In the genomic region with DNA sequence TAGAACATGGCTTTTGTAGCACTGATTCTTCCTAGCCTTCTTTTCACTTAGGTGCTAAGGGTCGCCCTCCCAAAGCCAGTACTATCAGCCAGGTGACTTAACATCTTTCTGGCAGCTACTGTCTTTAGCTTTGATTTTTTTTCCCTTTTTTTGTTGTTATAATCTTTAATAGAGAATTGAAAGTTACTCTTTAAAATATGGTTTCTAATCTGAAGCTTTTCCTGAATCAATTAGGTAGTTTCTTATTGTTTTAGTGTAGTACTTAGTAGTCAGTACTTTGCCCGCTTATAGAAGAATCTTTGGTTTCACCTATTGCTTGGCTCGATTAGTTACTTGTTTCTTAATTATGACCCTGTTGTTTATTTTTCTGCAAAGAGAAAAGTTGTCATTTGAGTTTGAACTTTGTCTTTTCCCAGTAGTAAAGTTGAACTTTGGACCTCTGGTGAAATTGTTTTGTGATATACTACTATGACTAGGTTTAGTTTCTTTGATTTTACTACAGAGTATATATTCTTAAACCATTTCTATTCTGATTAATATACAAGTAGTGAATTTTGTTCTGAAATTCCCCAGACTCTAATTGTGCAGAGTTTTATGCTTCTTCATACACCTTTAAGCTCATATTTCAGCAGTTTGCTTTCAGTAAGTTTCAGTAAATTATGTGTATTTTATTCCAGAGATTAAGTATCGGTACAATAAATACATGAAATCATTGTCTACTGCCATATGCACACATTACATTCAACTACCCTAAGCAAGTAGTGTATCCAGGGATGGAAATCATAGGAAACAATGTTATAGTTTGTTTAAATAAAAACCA, we compare ENCODE assay signal across 1 cellular context.
TF ChIP-seq lines count a peak whose summit lies in the region.

No MANE protein-coding gene starts in this region.

TF ChIP-seq in HCT116, 20 proteins besides CTCF, POLR2A, EP300 and RAD21 (continued from another document):
- TF ChIP-seq, protein P1, sequence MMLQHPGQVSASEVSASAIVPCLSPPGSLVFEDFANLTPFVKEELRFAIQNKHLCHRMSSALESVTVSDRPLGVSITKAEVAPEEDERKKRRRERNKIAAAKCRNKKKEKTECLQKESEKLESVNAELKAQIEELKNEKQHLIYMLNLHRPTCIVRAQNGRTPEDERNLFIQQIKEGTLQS (IDR thresholded peaks at IDR 0.05), result no peak
- TF ChIP-seq, protein P2, sequence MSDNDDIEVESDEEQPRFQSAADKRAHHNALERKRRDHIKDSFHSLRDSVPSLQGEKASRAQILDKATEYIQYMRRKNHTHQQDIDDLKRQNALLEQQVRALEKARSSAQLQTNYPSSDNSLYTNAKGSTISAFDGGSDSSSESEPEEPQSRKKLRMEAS (IDR thresholded peaks at IDR 0.05), result no peak
- TF ChIP-seq, protein P3, sequence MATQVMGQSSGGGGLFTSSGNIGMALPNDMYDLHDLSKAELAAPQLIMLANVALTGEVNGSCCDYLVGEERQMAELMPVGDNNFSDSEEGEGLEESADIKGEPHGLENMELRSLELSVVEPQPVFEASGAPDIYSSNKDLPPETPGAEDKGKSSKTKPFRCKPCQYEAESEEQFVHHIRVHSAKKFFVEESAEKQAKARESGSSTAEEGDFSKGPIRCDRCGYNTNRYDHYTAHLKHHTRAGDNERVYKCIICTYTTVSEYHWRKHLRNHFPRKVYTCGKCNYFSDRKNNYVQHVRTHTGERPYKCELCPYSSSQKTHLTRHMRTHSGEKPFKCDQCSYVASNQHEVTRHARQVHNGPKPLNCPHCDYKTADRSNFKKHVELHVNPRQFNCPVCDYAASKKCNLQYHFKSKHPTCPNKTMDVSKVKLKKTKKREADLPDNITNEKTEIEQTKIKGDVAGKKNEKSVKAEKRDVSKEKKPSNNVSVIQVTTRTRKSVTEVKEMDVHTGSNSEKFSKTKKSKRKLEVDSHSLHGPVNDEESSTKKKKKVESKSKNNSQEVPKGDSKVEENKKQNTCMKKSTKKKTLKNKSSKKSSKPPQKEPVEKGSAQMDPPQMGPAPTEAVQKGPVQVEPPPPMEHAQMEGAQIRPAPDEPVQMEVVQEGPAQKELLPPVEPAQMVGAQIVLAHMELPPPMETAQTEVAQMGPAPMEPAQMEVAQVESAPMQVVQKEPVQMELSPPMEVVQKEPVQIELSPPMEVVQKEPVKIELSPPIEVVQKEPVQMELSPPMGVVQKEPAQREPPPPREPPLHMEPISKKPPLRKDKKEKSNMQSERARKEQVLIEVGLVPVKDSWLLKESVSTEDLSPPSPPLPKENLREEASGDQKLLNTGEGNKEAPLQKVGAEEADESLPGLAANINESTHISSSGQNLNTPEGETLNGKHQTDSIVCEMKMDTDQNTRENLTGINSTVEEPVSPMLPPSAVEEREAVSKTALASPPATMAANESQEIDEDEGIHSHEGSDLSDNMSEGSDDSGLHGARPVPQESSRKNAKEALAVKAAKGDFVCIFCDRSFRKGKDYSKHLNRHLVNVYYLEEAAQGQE (IDR thresholded peaks at IDR 0.05; ENCODE audit: low read depth), result no peak
- no peak for TF ChIP-seq ELF1 (IDR thresholded peaks at IDR 0.05; ENCODE audit: borderline replicate concordance, low read depth)
- no peak for TF ChIP-seq POLR2AphosphoS5 (IDR thresholded peaks at IDR 0.05; ENCODE audit: low read depth, low read length)
- TF ChIP-seq CBX3 (IDR thresholded peaks at IDR 0.05; ENCODE audit: low read depth), result no peak
- TF ChIP-seq TCF7L2 (IDR thresholded peaks at IDR 0.05; ENCODE audit: borderline replicate concordance, extremely low read depth, insufficient read depth, insufficient read length), result no peak
- TF ChIP-seq ZNF274 (IDR thresholded peaks at IDR 0.05; ENCODE audit: low read depth, low read length), result no peak
- TF ChIP-seq CEBPB (IDR thresholded peaks at IDR 0.05; ENCODE audit: low read depth), result no peak
